In genomic region chr12:24109381-24110039, GRCh38 we compare ENCODE assay signal across 8 cellular contexts.
DNase-seq lines count a peak whose midpoint lies in the region; ATAC-seq and TF ChIP-seq lines count a peak whose summit lies in the region.

No MANE protein-coding gene starts in this region.

- H3K36me3 ChIP-seq in NT2/D1 (ENCODE audit: insufficient read depth, insufficient read length, low read length) (no peaks in the 10 kb centered on the region), upper lobe of left lung (no peaks in the 10 kb centered on the region)

- H3K4me1 ChIP-seq in NT2/D1 (ENCODE audit: insufficient read depth, insufficient read length) = no peaks in the 10 kb centered on the region
- no peaks in the 10 kb centered on the region for H3K4me1 ChIP-seq in upper lobe of left lung

- H3K27me3 ChIP-seq in NT2/D1 (ENCODE audit: insufficient read depth, insufficient read length) (no peaks in the 10 kb centered on the region), upper lobe of left lung (no peaks in the 10 kb centered on the region)

- H3K27ac ChIP-seq in upper lobe of left lung = no peak overlapping the region

- ATAC-seq in GM19351 (IDR thresholded peaks at IDR 0.05; ENCODE audit: unreplicated experiment) = peak; percentile 99
- ATAC-seq in HG03196 (IDR thresholded peaks at IDR 0.05; ENCODE audit: unreplicated experiment) = peak; percentile 85
- ATAC-seq in upper lobe of left lung (ENCODE audit: low FRiP score in 2 of 2) = no peak

- TF ChIP-seq EP300 in upper lobe of left lung (IDR thresholded peaks at IDR 0.05) = no peak

- H3K9ac ChIP-seq in NT2/D1 (ENCODE audit: insufficient read length, low read depth) = no peak overlapping the region

- peak; percentile 29 for DNase-seq in D341Med (ENCODE audit: low spot score)
- DNase-seq in NT2/D1 (ENCODE audit: low read depth, low spot score) = peak; percentile 15
- DNase-seq in fibroblast of pulmonary artery (ENCODE audit: low read depth) = peak; percentile 38
- DNase-seq in upper lobe of left lung = no peak
- no peak for DNase-seq in foreskin melanocyte
- DNase-seq in NCI-H345 (lab: John Stamatoyannopoulos, UW) = no peak

- TF ChIP-seq CTCF in fibroblast of pulmonary artery (IDR thresholded peaks at IDR 0.05; ENCODE audit: low read length, missing control alignments) (peak; percentile 74), upper lobe of left lung (IDR thresholded peaks at IDR 0.05) (peak in 5 of 6 experiments; percentile 13 to 53 (median 28))

- no peak for TF ChIP-seq POLR2A in upper lobe of left lung (IDR thresholded peaks at IDR 0.05)

- WGBS in upper lobe of left lung, 2 donors = 57 to 64% methylated on average over 3 of the region's 3 CpGs

- no peak overlapping the region for H3K4me3 ChIP-seq in NT2/D1 (ENCODE audit: insufficient read length, low read depth)
- H3K4me3 ChIP-seq in fibroblast of pulmonary artery (replicated peaks; ENCODE audit: low read depth, low read length) = no peak overlapping the region
- no peak overlapping the region for H3K4me3 ChIP-seq in upper lobe of left lung

- H3K9me3 ChIP-seq in NT2/D1 (ENCODE audit: insufficient read depth, low read length) (no peaks in the 10 kb centered on the region), upper lobe of left lung (no peaks in the 10 kb centered on the region)

Comparison
In these comparisons a context has a peak if more than half of its experiments do, and no peak if none do; other contexts are left out.
1. DNase-seq: peak in D341Med (single experiment), NT2/D1 (single experiment) and fibroblast of pulmonary artery (single experiment); none in upper lobe of left lung (0 of 2), foreskin melanocyte (single experiment) and NCI-H345 (single experiment).
2. ATAC-seq: peak in GM19351 (single experiment) and HG03196 (single experiment); none in upper lobe of left lung (0 of 2).